Comparison of ENCODE assay signal across 8 cellular contexts in the genomic region with DNA sequence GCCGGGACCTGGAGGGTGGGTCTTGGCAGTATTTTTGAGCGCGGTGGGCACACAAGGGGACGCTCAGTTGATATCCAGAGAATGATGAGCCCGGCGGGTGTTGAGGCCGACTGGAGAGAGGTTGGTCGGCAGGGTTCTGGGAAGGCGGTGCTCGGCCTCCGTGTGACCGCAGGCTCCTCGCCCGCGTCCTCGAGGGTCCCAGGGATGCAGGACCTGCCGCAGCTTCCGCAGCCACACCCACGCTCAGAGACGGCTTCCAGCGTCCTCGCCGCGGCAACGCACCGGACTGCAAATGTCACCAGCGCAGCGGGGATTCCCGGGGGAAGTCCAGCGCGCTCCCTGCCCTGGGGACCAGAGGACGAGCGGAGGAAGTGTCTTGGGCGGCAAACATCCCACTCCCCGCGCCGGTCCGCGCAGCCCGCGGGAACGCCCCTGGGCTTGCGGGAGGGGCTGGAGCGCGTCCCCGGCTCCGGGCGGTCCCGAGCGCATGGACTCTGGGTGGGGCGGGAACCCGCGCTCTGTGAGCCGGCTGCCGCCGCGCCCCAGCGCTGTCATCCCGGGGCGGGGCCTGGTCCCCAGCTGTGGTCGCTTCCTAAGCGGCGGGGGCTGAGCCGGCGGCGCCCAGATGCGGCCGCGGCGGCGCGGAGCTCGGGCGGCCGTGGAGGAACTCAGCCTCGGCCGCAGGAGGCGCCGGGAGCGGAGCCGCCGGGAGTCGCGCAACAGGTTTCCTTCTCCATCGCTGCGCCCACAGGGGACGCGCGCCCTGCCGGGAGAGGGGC. TPM values are rescaled to one million over a fixed set of nuclear protein-coding genes. Genes with fewer than 3 reads are reported as not detected.
DNase-seq lines count a peak whose midpoint lies in the region; ATAC-seq and TF ChIP-seq lines count a peak whose summit lies in the region.

TSS of gene STX11 (plus strand) at position 624 of the 779 bp plus-strand sequence. CDS start 36,111 bp downstream, outside the sequence.

- peak within 1 kb of the TSS; percentile 83 to 94 for H3K4me3 ChIP-seq in muscle layer of duodenum (ENCODE audit: low read depth in 1 of 2, low read length in 2 of 2)

- H3K4me1 ChIP-seq in muscle layer of duodenum (ENCODE audit: control insufficient read depth in 1 of 2, insufficient read depth in 2 of 2, low read length in 2 of 2), result peaks cover 0 to 7% of the 10 kb centered on the region in 2 donors

- H3K4me3 Mint-ChIP-seq in activated CD8-positive, alpha-beta memory T cell treated with anti-CD3 and anti-CD28 coated beads, Interleukin-2, amount 10 ng/mL, durations not matched to agents 7 days and 5 days, result peak within 1 kb of the TSS; percentile 84

- peaks cover 27% of the 10 kb centered on the region for H3K36me3 Mint-ChIP-seq in activated CD8-positive, alpha-beta memory T cell treated with anti-CD3 and anti-CD28 coated beads, Interleukin-2, amount 10 ng/mL, durations not matched to agents 7 days and 5 days

- peaks cover 7% of the 10 kb centered on the region for H3K27me3 Mint-ChIP-seq in activated CD8-positive, alpha-beta memory T cell treated with anti-CD3 and anti-CD28 coated beads, Interleukin-2, amount 10 ng/mL, durations not matched to agents 7 days and 5 days

- peak; percentile 62 for ATAC-seq in HG03039 (IDR thresholded peaks at IDR 0.05; ENCODE audit: unreplicated experiment)
- peak; percentile 80 for ATAC-seq in activated CD8-positive, alpha-beta memory T cell treated with anti-CD3 and anti-CD28 coated beads, Interleukin-2, amount 10 ng/mL, durations not matched to agents 7 days and 5 days

- no peaks in the 10 kb centered on the region for H3K36me3 ChIP-seq in muscle layer of duodenum (ENCODE audit: control insufficient read depth in 1 of 2, insufficient read depth in 2 of 2, low read length in 2 of 2)

- H3K9me3 ChIP-seq in muscle layer of duodenum (ENCODE audit: control insufficient read depth in 1 of 2, low read length in 2 of 2), result no peaks in the 10 kb centered on the region

- CTCF ChIA-PET in activated CD8-positive, alpha-beta memory T cell treated with anti-CD3 and anti-CD28 coated beads, Interleukin-2, amount 10 ng/mL, durations not matched to agents 7 days and 5 days (lab: Charles Lee), result interaction anchor here (1.7 to 2.0 kb wide), 2 partner anchors 27 to 45 kb away, joined by 4 to 6 read pairs; no protein-coding TSS in a partner anchor

- peak within 1 kb of the TSS; percentile 97 for H3K27ac Mint-ChIP-seq in activated CD8-positive, alpha-beta memory T cell treated with anti-CD3 and anti-CD28 coated beads, Interleukin-2, amount 10 ng/mL, durations not matched to agents 7 days and 5 days

- TF ChIP-seq POLR2A in erythroblast (IDR thresholded peaks at IDR 0.05; ENCODE audit: low read length), result peak; percentile 52

- peak within 1 kb of the TSS; percentile 86 for H3K27ac ChIP-seq in muscle layer of duodenum (ENCODE audit: low read length)

- peak; percentile 32 to 65 for DNase-seq in NCI-H524 (lab: John Stamatoyannopoulos, UW)
- DNase-seq in NCI-H524 treated with DMSO at 0.1 percent for 48 hours (lab: John Stamatoyannopoulos, UW), result no peak
- DNase-seq in NOMO-1 (lab: John Stamatoyannopoulos, UW; ENCODE audit: unreplicated experiment in 2 of 2), result peak; percentile 55 to 76
- DNase-seq in activated CD8-positive, alpha-beta memory T cell treated with anti-CD3 and anti-CD28 coated beads, Interleukin-2, amount 10 ng/mL, durations not matched to agents 7 days and 5 days, result peak; percentile 84
- DNase-seq in erythroblast (lab: John Stamatoyannopoulos, UW), result peak; percentile 70 to 72
- DNase-seq in stimulated activated CD8-positive, alpha-beta memory T cell treated with anti-CD3 and anti-CD28 coated beads, Interleukin-7, amount 100 ng/mL, for 4 hours (ENCODE audit: low read depth in 2 of 2), result peak; percentile 57 to 78

- peaks cover 41% of the 10 kb centered on the region for H3K4me1 Mint-ChIP-seq in activated CD8-positive, alpha-beta memory T cell treated with anti-CD3 and anti-CD28 coated beads, Interleukin-2, amount 10 ng/mL, durations not matched to agents 7 days and 5 days

- H3K9me3 Mint-ChIP-seq in activated CD8-positive, alpha-beta memory T cell treated with anti-CD3 and anti-CD28 coated beads, Interleukin-2, amount 10 ng/mL, durations not matched to agents 7 days and 5 days (ENCODE audit: low read depth), result no peaks in the 10 kb centered on the region

- H3K27me3 ChIP-seq in muscle layer of duodenum (ENCODE audit: low read depth, low read length), result no peaks in the 10 kb centered on the region

RNA-seq across cellular contexts. Expression of gene STX11, which starts in this region (rescaled TPM):
- 10 to 100 TPM; 26.5 to 29.0 TPM for total RNA-seq in activated CD8-positive, alpha-beta memory T cell treated with anti-CD3 and anti-CD28 coated beads, Interleukin-2, amount 10 ng/mL, durations not matched to agents 7 days and 5 days
